In genomic region chr3:192825657-192826200, GRCh38 we compare ENCODE assay signal across 8 cellular contexts.
DNase-seq lines count a peak whose midpoint lies in the region; ATAC-seq and TF ChIP-seq lines count a peak whose summit lies in the region.

No MANE protein-coding gene starts in this region.

- peaks cover 2% of the 10 kb centered on the region for H3K4me1 Mint-ChIP-seq in activated T-cell treated with anti-CD3 and anti-CD28 coated beads, Interleukin-2, amount 50 U/mL, for 4 hours (ENCODE audit: low read depth)

- no peaks in the 10 kb centered on the region for H4K20me1 ChIP-seq in fibroblast of lung (ENCODE audit: control insufficient read depth, extremely low read depth, insufficient read depth, low read length)

- peak; percentile 42 for ATAC-seq in HG03039 (IDR thresholded peaks at IDR 0.05; ENCODE audit: unreplicated experiment)
- no peak for ATAC-seq in activated T-cell treated with anti-CD3 and anti-CD28 coated beads, Interleukin-2, amount 50 U/mL, for 4 hours

- H3K27ac ChIP-seq in fibroblast of lung (ENCODE audit: insufficient read depth, low read length): no peak overlapping the region

- no peaks in the 10 kb centered on the region for H3K36me3 Mint-ChIP-seq in activated T-cell treated with anti-CD3 and anti-CD28 coated beads, Interleukin-2, amount 50 U/mL, for 4 hours (ENCODE audit: insufficient read depth)

- no peaks in the 10 kb centered on the region for H3K27me3 Mint-ChIP-seq in activated T-cell treated with anti-CD3 and anti-CD28 coated beads, Interleukin-2, amount 50 U/mL, for 4 hours (ENCODE audit: low read depth)

- no peaks in the 10 kb centered on the region for H3K9me3 ChIP-seq in fibroblast of lung (ENCODE audit: control insufficient read depth, insufficient read depth, low read depth, low read length)

- no peaks in the 10 kb centered on the region for H3K27me3 ChIP-seq in fibroblast of lung (ENCODE audit: control insufficient read depth, insufficient read depth, low read length)

- H3K4me2 ChIP-seq in fibroblast of lung (ENCODE audit: extremely low read depth, insufficient read depth, low read length): no peak overlapping the region

- no peak for TF ChIP-seq CTCF in fibroblast of lung (conservative IDR thresholded peaks at IDR 0.05 in 1 of 2, IDR thresholded peaks at IDR 0.05 in 1 of 2; ENCODE audit: low read depth in 1 of 2, low read length in 2 of 2)

- H3K79me2 ChIP-seq in fibroblast of lung (ENCODE audit: control insufficient read depth, insufficient read depth, low read length): peaks cover 4% of the 10 kb centered on the region

- no peaks in the 10 kb centered on the region for H3K36me3 ChIP-seq in fibroblast of lung (ENCODE audit: control insufficient read depth, insufficient read depth, low read length)

- no peak overlapping the region for H3K9ac ChIP-seq in fibroblast of lung (ENCODE audit: insufficient read depth, low read length)

- no peak overlapping the region for H2AFZ ChIP-seq in fibroblast of lung (ENCODE audit: low read length)

- H3K9me3 Mint-ChIP-seq in activated T-cell treated with anti-CD3 and anti-CD28 coated beads, Interleukin-2, amount 50 U/mL, for 4 hours: peaks cover 5% of the 10 kb centered on the region

- DNase-seq in DMS153 treated with DMSO at 0.1 percent for 48 hours (lab: John Stamatoyannopoulos, UW; ENCODE audit: unreplicated experiment) (peak; percentile 34), NCI-H69 (lab: John Stamatoyannopoulos, UW) (peak; percentile 78), fibroblast of lung (ENCODE audit: low read depth in 2 of 2) (peak; percentile 65 to 67), HuH-7.5 (ENCODE audit: low spot score) (no peak), DMS79 treated with DMSO at 0.1 percent for 48 hours (lab: John Stamatoyannopoulos, UW) (no peak), LoVo (ENCODE audit: low spot score) (no peak)
- DNase-seq in activated T-cell treated with anti-CD3 and anti-CD28 coated beads, Interleukin-2, amount 50 U/mL, for 4 hours: no peak

- H3K4me3 ChIP-seq in fibroblast of lung (replicated peaks in 1 of 4; ENCODE audit: control extremely low read depth in 1 of 4, insufficient read depth in 1 of 4, low read depth in 3 of 4, low read length in 4 of 4): no peak overlapping the region

- peaks cover 3% of the 10 kb centered on the region for H3K4me1 ChIP-seq in fibroblast of lung (ENCODE audit: control insufficient read depth, extremely low read depth, insufficient read depth, low read length)

- no peak overlapping the region for H3K4me3 Mint-ChIP-seq in activated T-cell treated with anti-CD3 and anti-CD28 coated beads, Interleukin-2, amount 50 U/mL, for 4 hours

Comparison
In these comparisons a context has a peak if more than half of its experiments do, and no peak if none do; other contexts are left out.
1. DNase-seq: peak in DMS153 treated with DMSO at 0.1 percent for 48 hours (single experiment), NCI-H69 (single experiment) and fibroblast of lung (2 of 2); none in HuH-7.5 (single experiment), DMS79 treated with DMSO at 0.1 percent for 48 hours (single experiment), LoVo (single experiment) and activated T-cell treated with anti-CD3 and anti-CD28 coated beads, Interleukin-2, amount 50 U/mL, for 4 hours (single experiment).